In the genomic region with DNA sequence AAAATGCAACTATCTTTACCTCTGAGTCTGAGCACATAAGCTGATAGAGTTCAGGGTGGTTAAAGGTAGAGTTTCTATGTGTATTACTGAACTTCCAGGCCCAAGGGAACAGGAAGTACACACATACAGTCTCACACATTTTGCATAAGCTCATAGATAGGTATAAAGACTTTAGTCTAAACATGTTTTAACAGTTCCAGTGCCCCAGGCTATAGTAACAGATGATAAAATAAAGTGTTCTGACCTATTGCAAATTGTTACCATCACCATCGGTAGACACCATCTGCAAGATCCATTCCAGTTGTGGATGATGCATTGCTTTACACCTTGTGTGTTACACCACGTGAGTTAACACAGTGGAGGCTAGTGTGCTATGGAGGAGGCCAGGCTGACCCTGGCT, we compare ENCODE assay signal across 2 cellular contexts.
TF ChIP-seq lines count a peak whose summit lies in the region.

No MANE protein-coding gene starts in this region.

TF ChIP-seq in H1, 55 proteins besides CTCF, POLR2A, EP300 and RAD21:
- TF ChIP-seq BACH1 (IDR thresholded peaks at IDR 0.05; ENCODE audit: low read length) (no peak), CBX5 (IDR thresholded peaks at IDR 0.05; ENCODE audit: low read depth, low read length) (no peak), BCL11A (IDR thresholded peaks at IDR 0.05; ENCODE audit: low read depth in 2 of 2, low read length in 2 of 2) (no peak), KDM1A (IDR thresholded peaks at IDR 0.05; ENCODE audit: borderline replicate concordance, low read length) (no peak), KDM5A (IDR thresholded peaks at IDR 0.05; ENCODE audit: low read length) (no peak), TCF12 (IDR thresholded peaks at IDR 0.05; ENCODE audit: low read depth, low read length) (no peak), TAF1 (IDR thresholded peaks at IDR 0.05; ENCODE audit: low read depth, low read length) (no peak), FOSL1 (IDR thresholded peaks at IDR 0.05; ENCODE audit: insufficient read depth, low read depth, low read length) (no peak), CHD2 (IDR thresholded peaks at IDR 0.05; ENCODE audit: low read length) (no peak), TAF7 (optimal IDR thresholded peaks at IDR 0.05; ENCODE audit: borderline replicate concordance, low read depth, low read length) (no peak), NRF1 (IDR thresholded peaks at IDR 0.05; ENCODE audit: low read depth, low read length) (no peak), MAFK (IDR thresholded peaks at IDR 0.05; ENCODE audit: low read depth, low read length) (no peak), ATF2 (IDR thresholded peaks at IDR 0.05; ENCODE audit: low read length) (no peak), POLR2AphosphoS5 (IDR thresholded peaks at IDR 0.05; ENCODE audit: low read depth, low read length) (no peak), SAP30 (IDR thresholded peaks at IDR 0.05; ENCODE audit: insufficient read depth, insufficient replicate concordance, low read length) (no peak), SIRT6 (IDR thresholded peaks at IDR 0.05; ENCODE audit: low read length) (no peak), RFX5 (IDR thresholded peaks at IDR 0.05; ENCODE audit: borderline replicate concordance, low read depth, low read length) (no peak), CREB1 (IDR thresholded peaks at IDR 0.05) (no peak), SRF (IDR thresholded peaks at IDR 0.05; ENCODE audit: low read depth, low read length) (no peak)
- TF ChIP-seq, protein P1, sequence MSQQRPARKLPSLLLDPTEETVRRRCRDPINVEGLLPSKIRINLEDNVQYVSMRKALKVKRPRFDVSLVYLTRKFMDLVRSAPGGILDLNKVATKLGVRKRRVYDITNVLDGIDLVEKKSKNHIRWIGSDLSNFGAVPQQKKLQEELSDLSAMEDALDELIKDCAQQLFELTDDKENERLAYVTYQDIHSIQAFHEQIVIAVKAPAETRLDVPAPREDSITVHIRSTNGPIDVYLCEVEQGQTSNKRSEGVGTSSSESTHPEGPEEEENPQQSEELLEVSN (IDR thresholded peaks at IDR 0.05) = no peak

TF ChIP-seq in SK-N-SH, 30 proteins besides CTCF, POLR2A, EP300 and RAD21:
- TF ChIP-seq ELF1 (IDR thresholded peaks at IDR 0.05) (no peak), TEAD4 (IDR thresholded peaks at IDR 0.05; ENCODE audit: borderline replicate concordance, insufficient read depth) (no peak)
